29 cellular contexts compared by ENCODE assay signal in genomic region chr2:132795220-132795619, GRCh38.
"Had no signal": no experiment of that assay in that cellular context is flagged by ENCODE, and none has a peak within 500 bp of the region (broad histone marks: within the 10 kb centered on the region; RNA-seq: fewer than 3 reads in every experiment).

No MANE protein-coding gene starts in this region.

- H3K4me2 ChIP-seq: neural progenitor cell had no signal

- DNase-seq: natural killer cell; occipital lobe; ovary; posterior cingulate gyrus; psoas muscle; right cardiac atrium; right lobe of liver; sigmoid colon; small intestine; stimulated activated CD4-positive, alpha-beta T cell treated with anti-CD3 and anti-CD28 coated beads, Interleukin-1b, Interleukin-23, amount 100 ng/mL, for 48 hours; stimulated activated CD4-positive, alpha-beta T cell treated with anti-CD3 and anti-CD28 coated beads, Interleukin-4, amount 100 ng/mL, for 1 hour; stimulated activated CD4-positive, alpha-beta T cell treated with anti-CD3 and anti-CD28 coated beads, Interleukin-4, amount 100 ng/mL, for 4 hours; stimulated activated CD8-positive, alpha-beta memory T cell treated with anti-CD3 and anti-CD28 coated beads, Interleukin-4, amount 100 ng/mL, for 48 hours; stimulated activated naive CD4-positive, alpha-beta T cell; stimulated activated naive CD8-positive, alpha-beta T cell treated with anti-CD3 and anti-CD28 coated beads, Interleukin-15, amount 100 ng/mL, for 72 hours; stimulated activated naive CD8-positive, alpha-beta T cell treated with anti-CD3 and anti-CD28 coated beads, Interleukin-15, Interleukin-2, amounts not matched to agents 100 U/mL and 50 U/mL, for 24 hours; substantia nigra; testis; tibial artery; transverse colon; upper lobe of right lung; uterus had no signal

- H3K36me3 ChIP-seq: neural progenitor cell, ovary, right lobe of liver, sigmoid colon, suprapubic skin, tibial artery, transverse colon, upper lobe of right lung, uterus had no signal

- H3K27me3 Mint-ChIP-seq: stimulated activated memory B cell treated with anti-CD40 and anti-IgM and Interleukin-4, amounts not matched to agents 10 μg/mL and 1 μg/mL and 100 μg/mL, for 72 hours; stimulated activated naive CD8-positive, alpha-beta T cell treated with anti-CD3 and anti-CD28 coated beads, Interleukin-15, amount 100 ng/mL, for 72 hours; type B pancreatic cell had no signal

- H2AFZ ChIP-seq: neural progenitor cell, parathyroid adenoma had no signal

- H3K27ac ChIP-seq: neural progenitor cell, ovary, parathyroid adenoma, psoas muscle, right lobe of liver, sigmoid colon, suprapubic skin, testis, tibial artery, transverse colon, upper lobe of right lung, uterus had no signal

- H3K4me1 ChIP-seq: neural progenitor cell, parathyroid adenoma, psoas muscle, right lobe of liver, sigmoid colon, suprapubic skin, testis, tibial artery, transverse colon, upper lobe of right lung, uterus had no signal

- H3K79me2 ChIP-seq: parathyroid adenoma had no signal

- H3K9me3 ChIP-seq: ovary, psoas muscle, right lobe of liver, sigmoid colon, suprapubic skin, testis, tibial artery, transverse colon, upper lobe of right lung, uterus had no signal

- ATAC-seq: natural killer cell; psoas muscle; right cardiac atrium; right lobe of liver; stimulated activated memory B cell treated with anti-CD40 and anti-IgM and Interleukin-4, amounts not matched to agents 10 μg/mL and 1 μg/mL and 100 μg/mL, for 72 hours; stimulated activated naive CD8-positive, alpha-beta T cell treated with anti-CD3 and anti-CD28 coated beads, Interleukin-15, amount 100 ng/mL, for 72 hours; stimulated activated naive CD8-positive, alpha-beta T cell treated with anti-CD3 and anti-CD28 coated beads, Interleukin-15, Interleukin-2, amounts not matched to agents 100 U/mL and 50 U/mL, for 24 hours; upper lobe of right lung had no signal

- H3K27me3 ChIP-seq: neural progenitor cell, ovary, right lobe of liver, sigmoid colon, suprapubic skin, testis, tibial artery, transverse colon, upper lobe of right lung, uterus had no signal

- H3K9me3 Mint-ChIP-seq: nephron; neural progenitor cell; stimulated activated memory B cell treated with anti-CD40 and anti-IgM and Interleukin-4, amounts not matched to agents 10 μg/mL and 1 μg/mL and 100 μg/mL, for 72 hours; type B pancreatic cell had no signal

- H3K9ac ChIP-seq: neural progenitor cell, parathyroid adenoma had no signal

- H3K4me3 ChIP-seq: neural progenitor cell, ovary, psoas muscle, right lobe of liver, sigmoid colon, suprapubic skin, testis, tibial artery, transverse colon, upper lobe of right lung, uterus had no signal

- H3K4me1 Mint-ChIP-seq: natural killer cell; stimulated activated memory B cell treated with anti-CD40 and anti-IgM and Interleukin-4, amounts not matched to agents 10 μg/mL and 1 μg/mL and 100 μg/mL, for 72 hours; stimulated activated naive CD8-positive, alpha-beta T cell treated with anti-CD3 and anti-CD28 coated beads, Interleukin-15, amount 100 ng/mL, for 72 hours had no signal

- H3K36me3 Mint-ChIP-seq: natural killer cell; stimulated activated memory B cell treated with anti-CD40 and anti-IgM and Interleukin-4, amounts not matched to agents 10 μg/mL and 1 μg/mL and 100 μg/mL, for 72 hours; type B pancreatic cell had no signal

- H3K4me3 Mint-ChIP-seq: natural killer cell; nephron; neural progenitor cell; stimulated activated memory B cell treated with anti-CD40 and anti-IgM and Interleukin-4, amounts not matched to agents 10 μg/mL and 1 μg/mL and 100 μg/mL, for 72 hours; stimulated activated naive CD8-positive, alpha-beta T cell treated with anti-CD3 and anti-CD28 coated beads, Interleukin-15, amount 100 ng/mL, for 72 hours; type B pancreatic cell had no signal

- H3K27ac Mint-ChIP-seq: natural killer cell; nephron; neural progenitor cell; progenitor cell of endocrine pancreas; stimulated activated memory B cell treated with anti-CD40 and anti-IgM and Interleukin-4, amounts not matched to agents 10 μg/mL and 1 μg/mL and 100 μg/mL, for 72 hours; stimulated activated naive CD8-positive, alpha-beta T cell treated with anti-CD3 and anti-CD28 coated beads, Interleukin-15, amount 100 ng/mL, for 72 hours; type B pancreatic cell had no signal
